8 cellular contexts compared by ENCODE assay signal in genomic region chr6:158207452-158207788, GRCh38. TPM values are rescaled to one million over a fixed set of nuclear protein-coding genes. Genes with fewer than 3 reads are reported as not detected.
DNase-seq lines count a peak whose midpoint lies in the region; ATAC-seq, FAIRE-seq and TF ChIP-seq lines count a peak whose summit lies in the region.
"Had no signal": no experiment of that assay in that cellular context is flagged by ENCODE, and none has a peak within 500 bp of the region (broad histone marks: within the 10 kb centered on the region; RNA-seq: fewer than 3 reads in every experiment).

No MANE protein-coding gene starts in this region.

- peak overlapping the region; percentile 91 for H3K27ac Mint-ChIP-seq in activated CD4-positive, alpha-beta T cell treated with anti-CD3 and anti-CD28 coated beads, Interleukin-2, amount 10 ng/mL, durations not matched to agents 7 days and 5 days
- peak overlapping the region; percentile 53 for H3K27ac Mint-ChIP-seq in progenitor cell of endocrine pancreas

- peaks cover 49% of the 10 kb centered on the region for H3K4me1 Mint-ChIP-seq in activated CD4-positive, alpha-beta T cell treated with anti-CD3 and anti-CD28 coated beads, Interleukin-2, amount 10 ng/mL, durations not matched to agents 7 days and 5 days
- no peaks in the 10 kb centered on the region for H3K4me1 Mint-ChIP-seq in progenitor cell of endocrine pancreas (ENCODE audit: low read depth)

- H3K27me3 Mint-ChIP-seq in activated CD4-positive, alpha-beta T cell treated with anti-CD3 and anti-CD28 coated beads, Interleukin-2, amount 10 ng/mL, durations not matched to agents 7 days and 5 days = no peaks in the 10 kb centered on the region
- H3K27me3 Mint-ChIP-seq in progenitor cell of endocrine pancreas = peaks cover 7% of the 10 kb centered on the region

- POLR2A ChIA-PET in activated CD4-positive, alpha-beta T cell treated with anti-CD3 and anti-CD28 coated beads, Interleukin-2, amount 10 ng/mL, durations not matched to agents 7 days and 5 days (lab: Charles Lee) = interaction anchor here (0.5 kb wide), 1 partner anchor 297 kb away, joined by 4 read pairs; no protein-coding TSS in a partner anchor

- peaks cover 4% of the 10 kb centered on the region for H3K36me3 Mint-ChIP-seq in activated CD4-positive, alpha-beta T cell treated with anti-CD3 and anti-CD28 coated beads, Interleukin-2, amount 10 ng/mL, durations not matched to agents 7 days and 5 days (ENCODE audit: low read depth)
- no peaks in the 10 kb centered on the region for H3K36me3 Mint-ChIP-seq in progenitor cell of endocrine pancreas (ENCODE audit: insufficient read depth)

- CTCF ChIA-PET in activated CD4-positive, alpha-beta T cell treated with anti-CD3 and anti-CD28 coated beads, Interleukin-2, amount 10 ng/mL, durations not matched to agents 7 days and 5 days (lab: Charles Lee) = interaction anchor here (0.7 to 1.0 kb wide), 2 partner anchors 311 to 339 kb away, joined by 3 read pairs; no protein-coding TSS in a partner anchor

- ATAC-seq in GM19324 (IDR thresholded peaks at IDR 0.05; ENCODE audit: low FRiP score, unreplicated experiment) = peak; percentile 71
- ATAC-seq in HG02885 (IDR thresholded peaks at IDR 0.05; ENCODE audit: poor library complexity, unreplicated experiment) = peak; percentile 89

- no peak for TF ChIP-seq CTCF in progenitor cell of endocrine pancreas (IDR thresholded peaks at IDR 0.05; ENCODE audit: unreplicated experiment)

- no peaks in the 10 kb centered on the region for H3K9me3 Mint-ChIP-seq in activated CD4-positive, alpha-beta T cell treated with anti-CD3 and anti-CD28 coated beads, Interleukin-2, amount 10 ng/mL, durations not matched to agents 7 days and 5 days
- H3K9me3 Mint-ChIP-seq in progenitor cell of endocrine pancreas (ENCODE audit: low read depth) = no peaks in the 10 kb centered on the region

- peak overlapping the region; percentile 46 for H3K4me3 Mint-ChIP-seq in activated CD4-positive, alpha-beta T cell treated with anti-CD3 and anti-CD28 coated beads, Interleukin-2, amount 10 ng/mL, durations not matched to agents 7 days and 5 days
- no peak overlapping the region for H3K4me3 Mint-ChIP-seq in progenitor cell of endocrine pancreas (ENCODE audit: low read depth)

- FAIRE-seq in frontal cortex (lab: Jason Lieb, UNC) = no peak
- FAIRE-seq: endometrium had no signal

- DNase-seq in activated CD4-positive, alpha-beta T cell treated with anti-CD3 and anti-CD28 coated beads, Interleukin-2, amount 10 ng/mL, durations not matched to agents 7 days and 5 days = peak; percentile 73
- no peak for DNase-seq in progenitor cell of endocrine pancreas (ENCODE audit: low spot score, unreplicated experiment)
- DNase-seq in frontal cortex (ENCODE audit: low spot score in 2 of 2) = no peak
- no peak for DNase-seq in hippocampal formation (lab: John Stamatoyannopoulos, UW)
- no peak for DNase-seq in 8988T

RNA-seq across cellular contexts. Expression of gene GTF2H5, which starts 39.3 kb away (rescaled TPM):
- total RNA-seq in activated CD4-positive, alpha-beta T cell treated with anti-CD3 and anti-CD28 coated beads, Interleukin-2, amount 10 ng/mL, durations not matched to agents 7 days and 5 days = 10 to 100 TPM; 20.2 to 20.3 TPM
- total RNA-seq in progenitor cell of endocrine pancreas (24.9 and 26.6 TPM in 2 replicates), frontal cortex (20.0 TPM)

RNA-seq across cellular contexts. Expression of gene SERAC1, which starts 39.4 kb away (rescaled TPM):
- total RNA-seq in activated CD4-positive, alpha-beta T cell treated with anti-CD3 and anti-CD28 coated beads, Interleukin-2, amount 10 ng/mL, durations not matched to agents 7 days and 5 days = 1 to 10 TPM; 4.5 TPM
- total RNA-seq in progenitor cell of endocrine pancreas (20.0 TPM in 2 replicates), frontal cortex (17.5 TPM)
